8 cellular contexts compared by ENCODE assay signal in genomic region chr10:132331956-132332749, GRCh38. TPM values are rescaled to one million over a fixed set of nuclear protein-coding genes. Genes with fewer than 3 reads are reported as not detected.
DNase-seq lines count a peak whose midpoint lies in the region; ATAC-seq and TF ChIP-seq lines count a peak whose summit lies in the region.

Gene LRRC27 (plus strand): TSS chr10:132332193. CDS start chr10:132333525, 1,332 bp downstream.

- H3K36me3 Mint-ChIP-seq in T-cell = peaks cover 6% of the 10 kb centered on the region

- H3K27ac ChIP-seq in upper lobe of left lung = peak within 1 kb of the TSS; percentile 78 to 92 (median 84)

- no peaks in the 10 kb centered on the region for H3K27me3 ChIP-seq in upper lobe of left lung

- peak within 1 kb of the TSS; percentile 65 to 94 (median 82) for H3K4me3 ChIP-seq in upper lobe of left lung

- peak within 1 kb of the TSS; percentile 76 to 85 (median 85) for H3K4me3 Mint-ChIP-seq in T-cell

- peak in 1 of 4 donors; percentile 71 for TF ChIP-seq EP300 in upper lobe of left lung (IDR thresholded peaks at IDR 0.05)

- TF ChIP-seq CTCF in upper lobe of left lung (IDR thresholded peaks at IDR 0.05) = peak in 2 of 6 experiments; percentile 10 to 31

- POLR2A ChIA-PET in T-cell (lab: Charles Lee) = no interaction called here

- TF ChIP-seq POLR2A in GM15510 (IDR thresholded peaks at IDR 0.05; ENCODE audit: borderline replicate concordance, extremely low read depth, insufficient read length) = peak; percentile 66
- peak in 3 of 4 donors; percentile 17 to 86 (median 43) for TF ChIP-seq POLR2A in upper lobe of left lung (IDR thresholded peaks at IDR 0.05)

- no peaks in the 10 kb centered on the region for H3K27me3 Mint-ChIP-seq in T-cell

- no peaks in the 10 kb centered on the region for H3K9me3 ChIP-seq in upper lobe of left lung

- peaks cover 30 to 55% (median 35%) of the 10 kb centered on the region in 4 donors for H3K4me1 ChIP-seq in upper lobe of left lung

- H3K9me3 Mint-ChIP-seq in T-cell = no peaks in the 10 kb centered on the region

- ATAC-seq in HG02884 (IDR thresholded peaks at IDR 0.05; ENCODE audit: unreplicated experiment) (peak; percentile 51), T-cell (replicated peaks in 1 of 4) (peak; percentile 85 to 91 (median 88)), left cardiac atrium (peak; percentile 95 to 97), upper lobe of left lung (ENCODE audit: low FRiP score in 2 of 2) (peak; percentile 94 to 96)

- peaks cover 50 to 66% (median 53%) of the 10 kb centered on the region in 3 donors for H3K4me1 Mint-ChIP-seq in T-cell

- intact Hi-C loops in left cardiac atrium (cut with DNase I) = no loop called here
- intact Hi-C loops in posterior vena cava (cut with DNase I) = no loop called here

- CTCF ChIA-PET in T-cell (lab: Charles Lee) = no interaction called here

- H3K27ac Mint-ChIP-seq in T-cell = peak within 1 kb of the TSS; percentile 87 to 91

- H3K36me3 ChIP-seq in upper lobe of left lung = no peaks in the 10 kb centered on the region

- 4 to 7% methylated on average over 14 to 25 of the region's 71 CpGs for WGBS in upper lobe of left lung, 2 donors

- DNase-seq in NCI-H146 (lab: John Stamatoyannopoulos, UW) (peak; percentile 97), T-cell (peak; percentile 99 to 100 (median 100)), amniotic stem cell (lab: John Stamatoyannopoulos, UW) (peak; percentile 95), left cardiac atrium (peak; percentile 100), posterior vena cava (ENCODE audit: low spot score) (peak; percentile 100), upper lobe of left lung (peak; percentile 97 to 100)

RNA-seq across cellular contexts. Expression of gene LRRC27, which starts in this region (rescaled TPM):
- total RNA-seq in T-cell = 1 to 10 TPM; 3.1 to 7.8 (median 7.0) TPM
- total RNA-seq in left cardiac atrium = 1 to 10 TPM; 3.7 to 4.4 TPM
- 1 to 10 TPM; 4.7 to 6.5 TPM for total RNA-seq in posterior vena cava
- total RNA-seq in upper lobe of left lung = 100 to 1,000 TPM in 1 of 6 donors, 10 to 100 TPM in 3, 1 to 10 TPM in 2; 7.4 to 110 (median 15.1) TPM

Comparison
In these comparisons a context has a peak if more than half of its experiments do, and no peak if none do; other contexts are left out.
1. Peak in every context shown above with its lines: DNase-seq, ATAC-seq, H3K4me3 ChIP-seq and H3K27ac ChIP-seq.